Comparison of ENCODE assay signal across 9 cellular contexts in the genomic region with DNA sequence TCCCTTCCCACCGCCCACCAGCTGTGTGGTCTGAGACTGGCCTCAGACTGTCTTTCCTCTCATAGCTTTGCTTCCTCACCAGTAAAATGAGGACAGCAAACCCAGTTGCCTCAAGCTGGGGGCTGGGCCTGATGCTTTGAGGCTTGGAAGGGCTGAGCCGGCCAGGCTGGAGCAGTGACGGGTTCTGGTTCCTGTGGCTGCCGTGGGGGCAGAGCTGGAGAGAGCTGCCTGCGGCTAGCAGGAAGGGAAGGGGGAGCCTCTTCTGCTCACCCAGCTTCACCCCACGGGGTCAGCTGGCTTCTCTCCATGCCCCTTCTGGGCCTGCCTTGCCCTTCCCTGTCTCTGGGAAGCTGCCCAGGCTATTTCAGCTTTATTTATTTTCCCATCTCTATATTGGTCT. TPM values are rescaled to one million over a fixed set of nuclear protein-coding genes. Genes with fewer than 3 reads are reported as not detected.
DNase-seq lines count a peak whose midpoint lies in the region; ATAC-seq, FAIRE-seq and TF ChIP-seq lines count a peak whose summit lies in the region.
"Had no signal": no experiment of that assay in that cellular context is flagged by ENCODE, and none has a peak within 500 bp of the region (broad histone marks: within the 10 kb centered on the region; RNA-seq: fewer than 3 reads in every experiment).

No MANE protein-coding gene starts in this region.

- H3K9ac ChIP-seq in endothelial cell of umbilical vein (replicated peaks; ENCODE audit: extremely low read depth, insufficient read depth, low read length) (no peak overlapping the region), kidney (ENCODE audit: low read length in 2 of 2) (no peak overlapping the region)

- H2AFZ ChIP-seq in endothelial cell of umbilical vein (ENCODE audit: low read depth, low read length), result no peak overlapping the region

- H3K4me3 ChIP-seq in endothelial cell of umbilical vein (replicated peaks in 1 of 3; ENCODE audit: insufficient read depth in 1 of 3, low read depth in 1 of 3, low read length in 3 of 3), result no peak overlapping the region
- no peak overlapping the region for H3K4me3 ChIP-seq in pancreas
- no peak overlapping the region for H3K4me3 ChIP-seq in kidney (ENCODE audit: low read length in 2 of 2)

- H3K4me1 Mint-ChIP-seq in T-helper 2 cell treated with Interferon-gamma antibody and Interleukin-4, amounts not matched to agents 5 μg/mL and 100 μg/mL, for 36 hours (ENCODE audit: low read depth), result peaks cover 57% of the 10 kb centered on the region

- dilution Hi-C loops in endothelial cell of umbilical vein (cut with MboI; ENCODE audit: extremely low pct_ligation_motif_present, low sequenced_read_pairs), result no loop called here

- ATAC-seq in pancreas (peak in 3 of 4 donors; percentile 16 to 67 (median 48)), GM21367 (IDR thresholded peaks at IDR 0.05; ENCODE audit: unreplicated experiment) (no peak)

- no peak for TF ChIP-seq POLR2A in endothelial cell of umbilical vein (IDR thresholded peaks at IDR 0.05; ENCODE audit: low read depth, low read length)

- 75 to 76% methylated on average over 6 of the region's 6 CpGs for WGBS in pancreas, 2 donors

- H3K9me1 ChIP-seq in endothelial cell of umbilical vein (replicated peaks; ENCODE audit: control insufficient read depth, extremely low read depth, insufficient read depth, low read length), result no peaks in the 10 kb centered on the region

- peak overlapping the region; percentile 2 for H3K27ac ChIP-seq in endothelial cell of umbilical vein (ENCODE audit: insufficient read depth, low read depth, low read length)
- peak overlapping the region in 2 of 4 donors; percentile 41 to 48 for H3K27ac ChIP-seq in pancreas
- H3K27ac ChIP-seq in kidney (ENCODE audit: low read depth in 2 of 2, low read length in 2 of 2), result no peak overlapping the region

- H3K27me3 Mint-ChIP-seq in T-helper 2 cell treated with Interferon-gamma antibody and Interleukin-4, amounts not matched to agents 5 μg/mL and 100 μg/mL, for 36 hours (ENCODE audit: low read depth), result no peaks in the 10 kb centered on the region

- no peak overlapping the region for H3K4me3 Mint-ChIP-seq in T-helper 2 cell treated with Interferon-gamma antibody and Interleukin-4, amounts not matched to agents 5 μg/mL and 100 μg/mL, for 36 hours

- no peaks in the 10 kb centered on the region for H3K9me3 Mint-ChIP-seq in T-helper 2 cell treated with Interferon-gamma antibody and Interleukin-4, amounts not matched to agents 5 μg/mL and 100 μg/mL, for 36 hours

- H3K36me3 Mint-ChIP-seq in T-helper 2 cell treated with Interferon-gamma antibody and Interleukin-4, amounts not matched to agents 5 μg/mL and 100 μg/mL, for 36 hours (ENCODE audit: low read depth), result peaks cover 61% of the 10 kb centered on the region

- CTCF ChIA-PET in endothelial cell of umbilical vein (lab: Charles Lee), result interaction anchor here (0.8 to 1.9 kb wide), 8 partner anchors 8 to 260 kb away, joined by 3 to 7 read pairs (median 5); a partner anchor contains a TSS

- H4K20me1 ChIP-seq in endothelial cell of umbilical vein (replicated peaks; ENCODE audit: control insufficient read depth, extremely low read depth, insufficient read depth, low read length), result no peaks in the 10 kb centered on the region

- TF ChIP-seq CTCF in endothelial cell of umbilical vein (IDR thresholded peaks at IDR 0.05; ENCODE audit: extremely low read depth in 1 of 2, insufficient read depth in 1 of 2, low read depth in 1 of 2, low read length in 2 of 2) (no peak), pancreas (IDR thresholded peaks at IDR 0.05) (no peak), kidney (IDR thresholded peaks at IDR 0.05; ENCODE audit: borderline replicate concordance, extremely low read depth, insufficient read depth) (no peak)

- H3K27me3 ChIP-seq in endothelial cell of umbilical vein (ENCODE audit: control insufficient read depth in 2 of 2, insufficient read depth in 2 of 2, low read length in 2 of 2), result no peaks in the 10 kb centered on the region
- H3K27me3 ChIP-seq in pancreas, result no peaks in the 10 kb centered on the region

- H3K9me3 ChIP-seq in endothelial cell of umbilical vein (replicated peaks; ENCODE audit: control insufficient read depth, insufficient read depth, low read length), result no peaks in the 10 kb centered on the region
- H3K9me3 ChIP-seq in pancreas, result no peaks in the 10 kb centered on the region
- H3K9me3 ChIP-seq in kidney (ENCODE audit: control insufficient read depth in 1 of 2, low read length in 2 of 2), result no peaks in the 10 kb centered on the region

- FAIRE-seq in endothelial cell of umbilical vein (lab: Jason Lieb, UNC) (peak; percentile 49), pancreas (lab: Jason Lieb, UNC) (no peak), kidney (lab: Jason Lieb, UNC) (no peak)
- FAIRE-seq: G401.6 had no signal

- intact Hi-C loops in endothelial cell of umbilical vein (cut with micrococcal nuclease) (no loop called here), pancreas (cut with DNase I) (no loop called here), kidney (cut with DNase I) (no loop called here)

- POLR2A ChIA-PET in endothelial cell of umbilical vein (lab: Charles Lee), result interaction anchor here (0.8 kb wide), 1 partner anchor 24 kb away, joined by 3 read pairs; a partner anchor contains a TSS

- H3K27ac Mint-ChIP-seq in T-helper 2 cell treated with Interferon-gamma antibody and Interleukin-4, amounts not matched to agents 5 μg/mL and 100 μg/mL, for 36 hours, result peak overlapping the region; percentile 55

- DNase-seq in GDM1 (lab: John Stamatoyannopoulos, UW) (peak; percentile 76), endothelial cell of umbilical vein (ENCODE audit: low read depth, low spot score) (peak; percentile 24), pancreas (no peak), kidney (no peak), HCEC 1CT (no peak), DMS153 treated with DMSO at 0.1 percent for 48 hours (lab: John Stamatoyannopoulos, UW; ENCODE audit: unreplicated experiment) (no peak)
- peak; percentile 45 for DNase-seq in T-helper 2 cell treated with Interferon-gamma antibody and Interleukin-4, amounts not matched to agents 5 μg/mL and 100 μg/mL, for 36 hours (ENCODE audit: low spot score)

- peaks cover 16% of the 10 kb centered on the region for H3K79me2 ChIP-seq in endothelial cell of umbilical vein (ENCODE audit: control insufficient read depth, insufficient read depth, low read length)

- H3K36me3 ChIP-seq in endothelial cell of umbilical vein (ENCODE audit: control insufficient read depth in 2 of 2, extremely low read depth in 1 of 2, insufficient read depth in 2 of 2, low read length in 2 of 2) (peaks cover 6 to 35% of the 10 kb centered on the region in 2 experiments), pancreas (peaks cover 0 to 48% (median 6%) of the 10 kb centered on the region in 3 donors), kidney (ENCODE audit: control insufficient read depth in 1 of 2, insufficient read depth in 2 of 2, low read length in 2 of 2) (peaks cover 15 to 36% of the 10 kb centered on the region in 2 donors)

- no TSS peak for BruUV-seq in endothelial cell of umbilical vein (replicated peaks; lab: Mats Ljungman, UMichigan)

- H3K4me2 ChIP-seq in endothelial cell of umbilical vein (ENCODE audit: insufficient read depth, low read length), result no peak overlapping the region

- H3K4me1 ChIP-seq in endothelial cell of umbilical vein (ENCODE audit: control insufficient read depth, extremely low read depth, insufficient read depth, low read length) (peaks cover 42% of the 10 kb centered on the region), pancreas (peaks cover 0 to 14% (median 0%) of the 10 kb centered on the region in 3 donors), kidney (ENCODE audit: control insufficient read depth in 1 of 2, insufficient read depth in 1 of 2, low read depth in 1 of 2, low read length in 2 of 2) (peaks cover 30 to 36% of the 10 kb centered on the region in 2 donors)

TF ChIP-seq in endothelial cell of umbilical vein, 7 proteins besides CTCF, POLR2A, EP300 and RAD21:
- no peak for TF ChIP-seq GATA2 (IDR thresholded peaks at IDR 0.05; ENCODE audit: insufficient read depth, insufficient read length, low read depth, low read length)
- TF ChIP-seq POLR2AphosphoS5 (IDR thresholded peaks at IDR 0.05; ENCODE audit: insufficient read depth, low read depth, low read length), result no peak
- no peak for TF ChIP-seq EZH2 (IDR thresholded peaks at IDR 0.05; ENCODE audit: borderline replicate concordance, low read depth, low read length, severe bottlenecking)
- TF ChIP-seq MYC (IDR thresholded peaks at IDR 0.05; ENCODE audit: low read depth, low read length), result no peak
- TF ChIP-seq JUN (IDR thresholded peaks at IDR 0.05; ENCODE audit: borderline replicate concordance, insufficient read depth, insufficient read length, low read depth), result no peak

RNA-seq across cellular contexts. Expression of a gene that starts 23.8 kb away (rescaled TPM):
- 231 and 242 TPM in 2 replicates for total RNA-seq in endothelial cell of umbilical vein
- 214 and 247 TPM in 2 replicates for polyA plus RNA-seq in endothelial cell of umbilical vein
- polyA plus RNA-seq in endothelial cell of umbilical vein (2011; cell fraction: cytosol; rRNA removed), result 148 and 183 TPM in 2 replicates
- polyA plus RNA-seq in endothelial cell of umbilical vein (2011; cell fraction: nucleus; rRNA removed), result 122 and 137 TPM in 2 replicates
- 177 and 200 TPM in 2 replicates for polyA plus RNA-seq in endothelial cell of umbilical vein (2012)
- polyA minus RNA-seq in endothelial cell of umbilical vein, result 232 and 233 TPM in 2 replicates
- polyA minus RNA-seq in endothelial cell of umbilical vein (2011; cell fraction: cytosol; rRNA and poly(A)+ RNA removed), result 92.4 TPM
- polyA minus RNA-seq in endothelial cell of umbilical vein (2011; cell fraction: nucleus; rRNA and poly(A)+ RNA removed), result 61.7 and 87.6 TPM in 2 replicates
- total RNA-seq in pancreas, result 10 to 100 TPM; 48.2 to 98.6 (median 60.9) TPM
- polyA plus RNA-seq in pancreas, result 10 to 100 TPM; 35.7 to 36.0 TPM
- 138 TPM for total RNA-seq in kidney
- polyA plus RNA-seq in kidney (ENCODE audit: insufficient read depth, low read depth, low replicate concordance), result 62.5 TPM

RNA-seq across cellular contexts. Expression of a gene that starts 40.1 kb away (rescaled TPM):
- total RNA-seq in endothelial cell of umbilical vein, result 1,270 and 1,292 TPM in 2 replicates
- 1,232 and 1,847 TPM in 2 replicates for polyA plus RNA-seq in endothelial cell of umbilical vein
- 2,575 and 3,174 TPM in 2 replicates for polyA plus RNA-seq in endothelial cell of umbilical vein (2011; cell fraction: cytosol; rRNA removed)
- 730 and 736 TPM in 2 replicates for polyA plus RNA-seq in endothelial cell of umbilical vein (2011; cell fraction: nucleus; rRNA removed)
- 2,834 and 3,213 TPM in 2 replicates for polyA plus RNA-seq in endothelial cell of umbilical vein (2012)
- polyA minus RNA-seq in endothelial cell of umbilical vein, result 432 and 546 TPM in 2 replicates
- 658 TPM for polyA minus RNA-seq in endothelial cell of umbilical vein (2011; cell fraction: cytosol; rRNA and poly(A)+ RNA removed)
- polyA minus RNA-seq in endothelial cell of umbilical vein (2011; cell fraction: nucleus; rRNA and poly(A)+ RNA removed), result 81.9 and 97.6 TPM in 2 replicates
- total RNA-seq in pancreas, result 100 to 1,000 TPM; 569 to 994 (median 828) TPM
- polyA plus RNA-seq in pancreas, result 1,000 to 10,000 TPM; 1,404 to 1,507 TPM
- total RNA-seq in kidney, result 1,183 TPM
- 2,399 TPM for polyA plus RNA-seq in kidney (ENCODE audit: insufficient read depth, low read depth, low replicate concordance)

Comparison
In these comparisons a context has a peak if more than half of its experiments do, and no peak if none do; other contexts are left out.
1. DNase-seq: peak in GDM1 (single experiment), T-helper 2 cell treated with Interferon-gamma antibody and Interleukin-4, amounts not matched to agents 5 μg/mL and 100 μg/mL, for 36 hours (single experiment) and endothelial cell of umbilical vein (single experiment); none in pancreas (0 of 6), kidney (single experiment), HCEC 1CT (single experiment) and DMS153 treated with DMSO at 0.1 percent for 48 hours (single experiment).